In genomic region chr16:29600111-29601000, GRCh38 we compare ENCODE assay signal across 8 cellular contexts.
DNase-seq lines count a peak whose midpoint lies in the region; ATAC-seq and TF ChIP-seq lines count a peak whose summit lies in the region.
"Not testable (repeated sequence)": the region's sequence is repeated elsewhere in the genome, so short reads cannot be mapped to it uniquely, and the experiment has no call there.

No MANE protein-coding gene starts in this region.

- peak overlapping the region; percentile 76 for H3K4me3 Mint-ChIP-seq in activated CD8-positive, alpha-beta memory T cell treated with anti-CD3 and anti-CD28 coated beads, Interleukin-2, amount 10 ng/mL, durations not matched to agents 7 days and 5 days
- H3K4me3 Mint-ChIP-seq in dendritic cell treated with granulocyte-macrophage colony-stimulating factor and Interleukin-4, amounts not matched to agents 40 ng/mL and 50 ng/mL, for 4 days = peak overlapping the region; percentile 42
- H3K4me3 Mint-ChIP-seq in naive thymus-derived CD4-positive, alpha-beta T cell = peak overlapping the region; percentile 73 to 91 (median 80)
- H3K4me3 Mint-ChIP-seq in stimulated activated naive CD8-positive, alpha-beta T cell treated with anti-CD3 and anti-CD28 coated beads, Interleukin-15, amount 100 ng/mL, for 72 hours = peak overlapping the region; percentile 90 to 93

- H3K36me3 Mint-ChIP-seq in activated CD8-positive, alpha-beta memory T cell treated with anti-CD3 and anti-CD28 coated beads, Interleukin-2, amount 10 ng/mL, durations not matched to agents 7 days and 5 days; naive thymus-derived CD4-positive, alpha-beta T cell: not testable (repeated sequence)
- peaks cover 42% of the 10 kb centered on the region for H3K36me3 Mint-ChIP-seq in dendritic cell treated with granulocyte-macrophage colony-stimulating factor and Interleukin-4, amounts not matched to agents 40 ng/mL and 50 ng/mL, for 4 days (ENCODE audit: low read depth)

- not testable (repeated sequence) for H3K36me3 ChIP-seq in KOPT-K1 (ENCODE audit: insufficient read depth, low read length); naive thymus-derived CD4-positive, alpha-beta T cell (ENCODE audit: control insufficient read depth in 2 of 3, insufficient read depth in 3 of 3, low read length in 3 of 3)

- not testable (repeated sequence) for H3K4me1 ChIP-seq in naive thymus-derived CD4-positive, alpha-beta T cell (ENCODE audit: control insufficient read depth in 2 of 2, insufficient read depth in 2 of 2, low read length in 2 of 2)

- TF ChIP-seq CTCF in GM10266 (IDR thresholded peaks at IDR 0.05; ENCODE audit: control insufficient read depth, insufficient read depth, low read depth, missing control alignments) = not testable (repeated sequence)

- not testable (repeated sequence) for H3K27me3 Mint-ChIP-seq in activated CD8-positive, alpha-beta memory T cell treated with anti-CD3 and anti-CD28 coated beads, Interleukin-2, amount 10 ng/mL, durations not matched to agents 7 days and 5 days; dendritic cell treated with granulocyte-macrophage colony-stimulating factor and Interleukin-4, amounts not matched to agents 40 ng/mL and 50 ng/mL, for 4 days; naive thymus-derived CD4-positive, alpha-beta T cell; stimulated activated naive CD8-positive, alpha-beta T cell treated with anti-CD3 and anti-CD28 coated beads, Interleukin-15, amount 100 ng/mL, for 72 hours

- not testable (repeated sequence) for H3K9me3 ChIP-seq in KOPT-K1 (ENCODE audit: insufficient read depth, low read length, poor library complexity, severe bottlenecking); naive thymus-derived CD4-positive, alpha-beta T cell (ENCODE audit: control insufficient read depth in 2 of 3, low read length in 3 of 3)

- peak; percentile 5 for DNase-seq in GM10266 (ENCODE audit: extremely low spot score)
- peak; percentile 35 for DNase-seq in SHP77 treated with DMSO at 0.1 percent for 48 hours (lab: John Stamatoyannopoulos, UW)
- DNase-seq in activated CD8-positive, alpha-beta memory T cell treated with anti-CD3 and anti-CD28 coated beads, Interleukin-2, amount 10 ng/mL, durations not matched to agents 7 days and 5 days = peak; percentile 88
- DNase-seq in naive thymus-derived CD4-positive, alpha-beta T cell = peak in 8 of 9 donors; percentile 45 to 66 (median 60)
- DNase-seq in stimulated activated naive CD8-positive, alpha-beta T cell treated with anti-CD3 and anti-CD28 coated beads, Interleukin-15, amount 100 ng/mL, for 72 hours = peak; percentile 55 to 70

- H3K9me3 Mint-ChIP-seq in activated CD8-positive, alpha-beta memory T cell treated with anti-CD3 and anti-CD28 coated beads, Interleukin-2, amount 10 ng/mL, durations not matched to agents 7 days and 5 days (ENCODE audit: low read depth); dendritic cell treated with granulocyte-macrophage colony-stimulating factor and Interleukin-4, amounts not matched to agents 40 ng/mL and 50 ng/mL, for 4 days; naive thymus-derived CD4-positive, alpha-beta T cell; stimulated activated naive CD8-positive, alpha-beta T cell treated with anti-CD3 and anti-CD28 coated beads, Interleukin-15, amount 100 ng/mL, for 72 hours: not testable (repeated sequence)

- POLR2A ChIA-PET in naive thymus-derived CD4-positive, alpha-beta T cell (lab: Charles Lee) = interaction anchor here (0.6 to 1.2 kb wide), 6 partner anchors 13 to 675 kb away, joined by 3 to 7 read pairs (median 4); partner anchors contain the start of genes KCTD13 and PPP4C

- peak; percentile 42 for ATAC-seq in GM21619 (IDR thresholded peaks at IDR 0.05; ENCODE audit: unreplicated experiment)
- peak; percentile 72 for ATAC-seq in activated CD8-positive, alpha-beta memory T cell treated with anti-CD3 and anti-CD28 coated beads, Interleukin-2, amount 10 ng/mL, durations not matched to agents 7 days and 5 days
- peak; percentile 44 for ATAC-seq in naive thymus-derived CD4-positive, alpha-beta T cell
- peak; percentile 74 for ATAC-seq in stimulated activated naive CD8-positive, alpha-beta T cell treated with anti-CD3 and anti-CD28 coated beads, Interleukin-15, amount 100 ng/mL, for 72 hours

- H3K27ac ChIP-seq in KOPT-K1 (ENCODE audit: low read depth, low read length, poor library complexity, severe bottlenecking) = peak overlapping the region; percentile 94
- H3K27ac ChIP-seq in naive thymus-derived CD4-positive, alpha-beta T cell (ENCODE audit: low read depth, low read length) = peak overlapping the region; percentile 73

- CTCF ChIA-PET in activated CD8-positive, alpha-beta memory T cell treated with anti-CD3 and anti-CD28 coated beads, Interleukin-2, amount 10 ng/mL, durations not matched to agents 7 days and 5 days (lab: Charles Lee) = interaction anchor here (0.7 to 0.8 kb wide), 2 partner anchors 13 to 61 kb away, joined by 3 to 4 read pairs; no protein-coding TSS in a partner anchor
- CTCF ChIA-PET in naive thymus-derived CD4-positive, alpha-beta T cell (lab: Charles Lee) = interaction anchor here (1.0 kb wide), 1 partner anchor 248 kb away, joined by 3 read pairs; no protein-coding TSS in a partner anchor

- intact Hi-C loops in dendritic cell treated with granulocyte-macrophage colony-stimulating factor and Interleukin-4, amounts not matched to agents 40 ng/mL and 50 ng/mL, for 4 days (cut with micrococcal nuclease); naive thymus-derived CD4-positive, alpha-beta T cell (cut with micrococcal nuclease): not testable (repeated sequence)

- peak overlapping the region; percentile 44 for H3K4me3 ChIP-seq in naive thymus-derived CD4-positive, alpha-beta T cell (ENCODE audit: low read length)

- not testable (repeated sequence) for H3K27me3 ChIP-seq in naive thymus-derived CD4-positive, alpha-beta T cell (ENCODE audit: control insufficient read depth in 2 of 2, insufficient read depth in 2 of 2, low read length in 2 of 2)

- peak overlapping the region; percentile 96 for H3K27ac Mint-ChIP-seq in activated CD8-positive, alpha-beta memory T cell treated with anti-CD3 and anti-CD28 coated beads, Interleukin-2, amount 10 ng/mL, durations not matched to agents 7 days and 5 days
- H3K27ac Mint-ChIP-seq in dendritic cell treated with granulocyte-macrophage colony-stimulating factor and Interleukin-4, amounts not matched to agents 40 ng/mL and 50 ng/mL, for 4 days = peak overlapping the region; percentile 65
- peak overlapping the region; percentile 82 to 97 (median 93) for H3K27ac Mint-ChIP-seq in naive thymus-derived CD4-positive, alpha-beta T cell
- peak overlapping the region; percentile 95 to 99 for H3K27ac Mint-ChIP-seq in stimulated activated naive CD8-positive, alpha-beta T cell treated with anti-CD3 and anti-CD28 coated beads, Interleukin-15, amount 100 ng/mL, for 72 hours

- H3K4me1 Mint-ChIP-seq in activated CD8-positive, alpha-beta memory T cell treated with anti-CD3 and anti-CD28 coated beads, Interleukin-2, amount 10 ng/mL, durations not matched to agents 7 days and 5 days = peaks cover 67% of the 10 kb centered on the region
- peaks cover 70% of the 10 kb centered on the region for H3K4me1 Mint-ChIP-seq in dendritic cell treated with granulocyte-macrophage colony-stimulating factor and Interleukin-4, amounts not matched to agents 40 ng/mL and 50 ng/mL, for 4 days (ENCODE audit: low read depth)
- H3K4me1 Mint-ChIP-seq in naive thymus-derived CD4-positive, alpha-beta T cell = peaks cover 6 to 54% (median 43%) of the 10 kb centered on the region in 7 donors
- peaks cover 80% of the 10 kb centered on the region for H3K4me1 Mint-ChIP-seq in stimulated activated naive CD8-positive, alpha-beta T cell treated with anti-CD3 and anti-CD28 coated beads, Interleukin-15, amount 100 ng/mL, for 72 hours

Comparison
In these comparisons a context has a peak if more than half of its experiments do, and no peak if none do; other contexts are left out.
1. Peak in every context shown above with its lines: DNase-seq, ATAC-seq, H3K4me3 ChIP-seq and H3K27ac ChIP-seq.
2. DNase-seq: peak in every context shown above with its lines; median percentile 88 in activated CD8-positive, alpha-beta memory T cell treated with anti-CD3 and anti-CD28 coated beads, Interleukin-2, amount 10 ng/mL, durations not matched to agents 7 days and 5 days; 62 in stimulated activated naive CD8-positive, alpha-beta T cell treated with anti-CD3 and anti-CD28 coated beads, Interleukin-15, amount 100 ng/mL, for 72 hours; 60 in naive thymus-derived CD4-positive, alpha-beta T cell; 35 in SHP77 treated with DMSO at 0.1 percent for 48 hours; 5 in GM10266.